In genomic region chr20:59010321-59010994, GRCh38 we compare ENCODE assay signal across 1 cellular context.
TF ChIP-seq lines count a peak whose summit lies in the region.

No MANE protein-coding gene starts in this region.

TF ChIP-seq in K562, 482 proteins besides CTCF, POLR2A, EP300 and RAD21:
- TF ChIP-seq ZNF324 (CRISPR knock-in tag; IDR thresholded peaks at IDR 0.05) (no peak), ZNF316 (IDR thresholded peaks at IDR 0.05) (no peak), HDAC2 (IDR thresholded peaks at IDR 0.05) (0 out of 2 replicates have a peak, but pooled peaks have one; percentile 15), USF1 (CRISPR knock-in tag; IDR thresholded peaks at IDR 0.05) (peak; percentile 40), PML (IDR thresholded peaks at IDR 0.05; ENCODE audit: low read length) (no peak), POLR2AphosphoS5 (IDR thresholded peaks at IDR 0.05; ENCODE audit: control insufficient read depth, insufficient read depth, low read depth, low read length) (no peak), L3MBTL2 (IDR thresholded peaks at IDR 0.05) (peak; percentile 4; the same call in 1 of the 2 replicates), BCOR (IDR thresholded peaks at IDR 0.05) (peak; percentile 58), RAD51 (IDR thresholded peaks at IDR 0.05; ENCODE audit: borderline replicate concordance, low read depth) (peak; percentile 41; the same call in 1 of the 2 replicates), SMARCA5 (IDR thresholded peaks at IDR 0.05) (no peak), RNF219 (CRISPR knock-in tag; IDR thresholded peaks at IDR 0.05) (no peak), GTF2E2 (tag; IDR thresholded peaks at IDR 0.05) (no peak), PTRF (tag; IDR thresholded peaks at IDR 0.05) (no peak), ZNF3 (CRISPR knock-in tag; IDR thresholded peaks at IDR 0.05) (no peak), TOE1 (IDR thresholded peaks at IDR 0.05; ENCODE audit: borderline replicate concordance) (0 out of 2 replicates have a peak, but pooled peaks have one; percentile 20), TOE1 (CRISPR knock-in tag; IDR thresholded peaks at IDR 0.05; ENCODE audit: borderline replicate concordance, low read depth) (no peak), E2F6 (IDR thresholded peaks at IDR 0.05; ENCODE audit: borderline replicate concordance in 1 of 2, extremely low read depth in 1 of 2, insufficient read depth in 1 of 2, insufficient read length in 1 of 2, low read depth in 1 of 2, low read length in 1 of 2, poor library complexity in 1 of 2, severe bottlenecking in 1 of 2) (peak in 1 of 2 experiments; percentile 10)
